ENCODE assay signal across 8 cellular contexts in the genomic region with DNA sequence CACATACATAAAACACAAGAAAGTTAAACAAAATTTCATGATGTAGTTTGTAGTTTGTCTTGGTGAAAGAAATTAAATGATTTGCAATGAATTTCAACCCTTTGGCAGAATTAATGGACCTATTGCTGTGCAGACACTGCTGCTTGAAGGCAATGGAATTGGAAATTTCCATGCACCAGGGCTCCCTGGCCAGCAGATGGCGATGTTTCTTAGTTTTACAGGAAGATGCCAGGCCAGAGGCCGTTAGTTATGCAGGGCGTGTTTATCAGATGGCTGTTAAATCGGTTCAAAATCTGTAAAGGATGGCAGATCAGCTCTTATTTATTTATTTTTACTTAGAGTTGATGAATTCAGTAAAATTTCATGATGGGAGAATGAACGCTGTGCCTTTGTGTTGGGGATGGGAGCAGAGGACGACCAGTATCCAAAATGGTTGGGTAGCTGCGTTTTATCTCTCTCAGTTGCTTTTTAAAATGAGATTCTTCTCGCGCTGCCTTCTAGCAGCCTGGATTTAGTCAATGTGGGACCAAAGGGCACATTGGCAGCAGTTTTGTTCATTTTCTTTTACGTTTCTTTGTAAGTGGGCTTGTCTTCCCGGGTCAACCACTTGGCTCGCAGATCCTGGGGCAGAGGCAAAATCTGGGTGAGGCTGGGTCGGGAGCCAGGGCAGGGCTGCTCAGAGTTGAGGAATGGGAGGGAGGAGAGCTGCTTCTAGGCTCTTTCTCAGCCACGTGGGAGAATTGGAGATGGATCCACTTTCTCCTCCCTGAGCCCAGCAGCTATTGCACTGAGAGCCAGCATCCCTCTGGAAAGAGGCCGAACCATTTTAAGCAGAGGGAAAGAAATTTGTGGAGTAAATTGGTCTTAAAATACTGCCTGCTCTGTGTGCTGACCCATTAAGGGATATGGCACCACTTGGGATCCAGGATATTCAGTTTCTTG.
DNase-seq lines count a peak whose midpoint lies in the region; ATAC-seq and TF ChIP-seq lines count a peak whose summit lies in the region.

No MANE protein-coding gene starts in this region.

- no peaks in the 10 kb centered on the region for H3K4me1 ChIP-seq in left lung

- no peak overlapping the region for H3K27ac Mint-ChIP-seq in chondrocyte (ENCODE audit: unreplicated experiment)

- intact Hi-C loops in left lung (cut with DNase I) = no loop called here

- H3K27me3 Mint-ChIP-seq in chondrocyte (ENCODE audit: low read depth) = peaks cover 4% of the 10 kb centered on the region

- H3K27ac ChIP-seq in left lung = no peak overlapping the region

- peaks cover 3% of the 10 kb centered on the region for H3K4me1 Mint-ChIP-seq in chondrocyte (ENCODE audit: low read depth)

- ATAC-seq in GM19023 (IDR thresholded peaks at IDR 0.05; ENCODE audit: unreplicated experiment) (peak; percentile 96), HG03139 (IDR thresholded peaks at IDR 0.05; ENCODE audit: unreplicated experiment) (peak; percentile 84), left lung (peak; percentile 94)

- no peak overlapping the region for H3K4me3 Mint-ChIP-seq in chondrocyte (ENCODE audit: unreplicated experiment)

- H3K36me3 Mint-ChIP-seq in chondrocyte (ENCODE audit: low read depth) = no peaks in the 10 kb centered on the region

- no peaks in the 10 kb centered on the region for H3K9me3 ChIP-seq in left lung

- DNase-seq in Ammon's horn (ENCODE audit: low spot score) = peak; percentile 93
- DNase-seq in NCI-H2227 (lab: John Stamatoyannopoulos, UW; ENCODE audit: unreplicated experiment) = peak; percentile 92
- DNase-seq in activated CD4-positive, CD25-positive, alpha-beta regulatory T cell treated with anti-CD3 and anti-CD28 coated beads, Interleukin-2, amount 50 U/mL, for 16 hours (ENCODE audit: low read depth, low spot score) = peak; percentile 8
- DNase-seq in chondrocyte (ENCODE audit: low spot score) = no peak
- DNase-seq in left lung = peak; percentile 38 to 41
- DNase-seq in stimulated activated CD4-positive, alpha-beta T cell treated with anti-CD3 and anti-CD28 coated beads, Interleukin-4, amount 100 ng/mL, for 4 hours = peak; percentile 10 to 43

- no peaks in the 10 kb centered on the region for H3K36me3 ChIP-seq in left lung

- H3K9me3 Mint-ChIP-seq in chondrocyte (ENCODE audit: low read depth) = no peaks in the 10 kb centered on the region

- H3K27me3 ChIP-seq in left lung = no peaks in the 10 kb centered on the region

- no peak overlapping the region for H3K4me3 ChIP-seq in left lung

- TF ChIP-seq CTCF in chondrocyte (IDR thresholded peaks at IDR 0.05) = peak; percentile 97
- TF ChIP-seq CTCF in left lung (IDR thresholded peaks at IDR 0.05) = peak; percentile 82 to 91
